ENCODE assay signal across 9 cellular contexts in genomic region chr10:127759276-127759675, GRCh38. TPM values are rescaled to one million over a fixed set of nuclear protein-coding genes. Genes with fewer than 3 reads are reported as not detected.
"Had no signal": no experiment of that assay in that cellular context is flagged by ENCODE, and none has a peak within 500 bp of the region (broad histone marks: within the 10 kb centered on the region; RNA-seq: fewer than 3 reads in every experiment).

No MANE protein-coding gene starts in this region.

- FAIRE-seq: G401.6, GM12878, GM12891, GM12892, GM18507, GM19239 had no signal

- ATAC-seq: GM12878 had no signal

- DNase-seq: GDM1, GF-D8 had no signal

- H3K4me3 ChIP-seq: GM12878 had no signal

RNA-seq across cellular contexts. Expression of gene FOXI2, which starts 22.3 kb away (rescaled TPM):
- total RNA-seq: G401, GM12878 had no signal
- polyA plus RNA-seq: GM12878 had no signal
